ENCODE assay signal across 1 cellular context in the genomic region with DNA sequence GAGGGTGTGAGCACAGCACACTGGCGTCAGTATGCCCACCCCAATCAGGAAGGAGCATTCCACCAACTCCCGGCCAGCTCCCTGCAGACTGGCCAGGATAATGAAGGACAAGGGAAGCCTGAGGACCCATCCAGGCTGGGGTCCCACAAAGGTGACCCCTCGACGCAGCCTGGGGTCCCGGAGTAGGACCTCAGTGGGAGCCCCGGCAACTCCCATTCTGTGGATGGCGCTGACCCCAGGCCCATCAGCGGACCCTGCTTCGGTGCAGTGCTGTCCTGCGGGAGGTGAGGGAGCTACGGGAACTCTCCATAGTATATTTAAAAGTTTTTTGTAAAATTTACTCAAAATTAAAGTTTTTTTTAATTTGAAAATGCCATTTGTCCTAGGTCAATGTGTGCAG.
TF ChIP-seq lines count a peak whose summit lies in the region.

No MANE protein-coding gene starts in this region.

TF ChIP-seq in H1, 55 proteins besides CTCF, POLR2A, EP300 and RAD21:
- TF ChIP-seq, protein P1, sequence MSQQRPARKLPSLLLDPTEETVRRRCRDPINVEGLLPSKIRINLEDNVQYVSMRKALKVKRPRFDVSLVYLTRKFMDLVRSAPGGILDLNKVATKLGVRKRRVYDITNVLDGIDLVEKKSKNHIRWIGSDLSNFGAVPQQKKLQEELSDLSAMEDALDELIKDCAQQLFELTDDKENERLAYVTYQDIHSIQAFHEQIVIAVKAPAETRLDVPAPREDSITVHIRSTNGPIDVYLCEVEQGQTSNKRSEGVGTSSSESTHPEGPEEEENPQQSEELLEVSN (IDR thresholded peaks at IDR 0.05): no peak
- TF ChIP-seq KDM5A (IDR thresholded peaks at IDR 0.05; ENCODE audit: low read length) (no peak), POU5F1 (IDR thresholded peaks at IDR 0.05; ENCODE audit: low read depth, low read length) (no peak), CEBPB (IDR thresholded peaks at IDR 0.05; ENCODE audit: low read depth, low read length) (no peak), SAP30 (IDR thresholded peaks at IDR 0.05; ENCODE audit: insufficient read depth, insufficient replicate concordance, low read length) (no peak), CTBP2 (IDR thresholded peaks at IDR 0.05; ENCODE audit: borderline replicate concordance, insufficient read depth, insufficient read length, low read length) (no peak), CBX5 (IDR thresholded peaks at IDR 0.05; ENCODE audit: low read depth, low read length) (no peak), TAF7 (optimal IDR thresholded peaks at IDR 0.05; ENCODE audit: borderline replicate concordance, low read depth, low read length) (no peak), SIX5 (IDR thresholded peaks at IDR 0.05; ENCODE audit: low read depth, low read length) (no peak), CHD2 (IDR thresholded peaks at IDR 0.05; ENCODE audit: low read length) (no peak), BRCA1 (IDR thresholded peaks at IDR 0.05; ENCODE audit: low read depth, low read length) (no peak), FOSL1 (IDR thresholded peaks at IDR 0.05; ENCODE audit: insufficient read depth, low read depth, low read length) (no peak)
- TF ChIP-seq, protein P2, sequence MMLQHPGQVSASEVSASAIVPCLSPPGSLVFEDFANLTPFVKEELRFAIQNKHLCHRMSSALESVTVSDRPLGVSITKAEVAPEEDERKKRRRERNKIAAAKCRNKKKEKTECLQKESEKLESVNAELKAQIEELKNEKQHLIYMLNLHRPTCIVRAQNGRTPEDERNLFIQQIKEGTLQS (IDR thresholded peaks at IDR 0.05; ENCODE audit: insufficient read depth, low read depth, low read length): no peak
- TF ChIP-seq, protein P3, sequence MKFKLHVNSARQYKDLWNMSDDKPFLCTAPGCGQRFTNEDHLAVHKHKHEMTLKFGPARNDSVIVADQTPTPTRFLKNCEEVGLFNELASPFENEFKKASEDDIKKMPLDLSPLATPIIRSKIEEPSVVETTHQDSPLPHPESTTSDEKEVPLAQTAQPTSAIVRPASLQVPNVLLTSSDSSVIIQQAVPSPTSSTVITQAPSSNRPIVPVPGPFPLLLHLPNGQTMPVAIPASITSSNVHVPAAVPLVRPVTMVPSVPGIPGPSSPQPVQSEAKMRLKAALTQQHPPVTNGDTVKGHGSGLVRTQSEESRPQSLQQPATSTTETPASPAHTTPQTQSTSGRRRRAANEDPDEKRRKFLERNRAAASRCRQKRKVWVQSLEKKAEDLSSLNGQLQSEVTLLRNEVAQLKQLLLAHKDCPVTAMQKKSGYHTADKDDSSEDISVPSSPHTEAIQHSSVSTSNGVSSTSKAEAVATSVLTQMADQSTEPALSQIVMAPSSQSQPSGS (IDR thresholded peaks at IDR 0.05; ENCODE audit: low read length): no peak
- TF ChIP-seq, protein P4, sequence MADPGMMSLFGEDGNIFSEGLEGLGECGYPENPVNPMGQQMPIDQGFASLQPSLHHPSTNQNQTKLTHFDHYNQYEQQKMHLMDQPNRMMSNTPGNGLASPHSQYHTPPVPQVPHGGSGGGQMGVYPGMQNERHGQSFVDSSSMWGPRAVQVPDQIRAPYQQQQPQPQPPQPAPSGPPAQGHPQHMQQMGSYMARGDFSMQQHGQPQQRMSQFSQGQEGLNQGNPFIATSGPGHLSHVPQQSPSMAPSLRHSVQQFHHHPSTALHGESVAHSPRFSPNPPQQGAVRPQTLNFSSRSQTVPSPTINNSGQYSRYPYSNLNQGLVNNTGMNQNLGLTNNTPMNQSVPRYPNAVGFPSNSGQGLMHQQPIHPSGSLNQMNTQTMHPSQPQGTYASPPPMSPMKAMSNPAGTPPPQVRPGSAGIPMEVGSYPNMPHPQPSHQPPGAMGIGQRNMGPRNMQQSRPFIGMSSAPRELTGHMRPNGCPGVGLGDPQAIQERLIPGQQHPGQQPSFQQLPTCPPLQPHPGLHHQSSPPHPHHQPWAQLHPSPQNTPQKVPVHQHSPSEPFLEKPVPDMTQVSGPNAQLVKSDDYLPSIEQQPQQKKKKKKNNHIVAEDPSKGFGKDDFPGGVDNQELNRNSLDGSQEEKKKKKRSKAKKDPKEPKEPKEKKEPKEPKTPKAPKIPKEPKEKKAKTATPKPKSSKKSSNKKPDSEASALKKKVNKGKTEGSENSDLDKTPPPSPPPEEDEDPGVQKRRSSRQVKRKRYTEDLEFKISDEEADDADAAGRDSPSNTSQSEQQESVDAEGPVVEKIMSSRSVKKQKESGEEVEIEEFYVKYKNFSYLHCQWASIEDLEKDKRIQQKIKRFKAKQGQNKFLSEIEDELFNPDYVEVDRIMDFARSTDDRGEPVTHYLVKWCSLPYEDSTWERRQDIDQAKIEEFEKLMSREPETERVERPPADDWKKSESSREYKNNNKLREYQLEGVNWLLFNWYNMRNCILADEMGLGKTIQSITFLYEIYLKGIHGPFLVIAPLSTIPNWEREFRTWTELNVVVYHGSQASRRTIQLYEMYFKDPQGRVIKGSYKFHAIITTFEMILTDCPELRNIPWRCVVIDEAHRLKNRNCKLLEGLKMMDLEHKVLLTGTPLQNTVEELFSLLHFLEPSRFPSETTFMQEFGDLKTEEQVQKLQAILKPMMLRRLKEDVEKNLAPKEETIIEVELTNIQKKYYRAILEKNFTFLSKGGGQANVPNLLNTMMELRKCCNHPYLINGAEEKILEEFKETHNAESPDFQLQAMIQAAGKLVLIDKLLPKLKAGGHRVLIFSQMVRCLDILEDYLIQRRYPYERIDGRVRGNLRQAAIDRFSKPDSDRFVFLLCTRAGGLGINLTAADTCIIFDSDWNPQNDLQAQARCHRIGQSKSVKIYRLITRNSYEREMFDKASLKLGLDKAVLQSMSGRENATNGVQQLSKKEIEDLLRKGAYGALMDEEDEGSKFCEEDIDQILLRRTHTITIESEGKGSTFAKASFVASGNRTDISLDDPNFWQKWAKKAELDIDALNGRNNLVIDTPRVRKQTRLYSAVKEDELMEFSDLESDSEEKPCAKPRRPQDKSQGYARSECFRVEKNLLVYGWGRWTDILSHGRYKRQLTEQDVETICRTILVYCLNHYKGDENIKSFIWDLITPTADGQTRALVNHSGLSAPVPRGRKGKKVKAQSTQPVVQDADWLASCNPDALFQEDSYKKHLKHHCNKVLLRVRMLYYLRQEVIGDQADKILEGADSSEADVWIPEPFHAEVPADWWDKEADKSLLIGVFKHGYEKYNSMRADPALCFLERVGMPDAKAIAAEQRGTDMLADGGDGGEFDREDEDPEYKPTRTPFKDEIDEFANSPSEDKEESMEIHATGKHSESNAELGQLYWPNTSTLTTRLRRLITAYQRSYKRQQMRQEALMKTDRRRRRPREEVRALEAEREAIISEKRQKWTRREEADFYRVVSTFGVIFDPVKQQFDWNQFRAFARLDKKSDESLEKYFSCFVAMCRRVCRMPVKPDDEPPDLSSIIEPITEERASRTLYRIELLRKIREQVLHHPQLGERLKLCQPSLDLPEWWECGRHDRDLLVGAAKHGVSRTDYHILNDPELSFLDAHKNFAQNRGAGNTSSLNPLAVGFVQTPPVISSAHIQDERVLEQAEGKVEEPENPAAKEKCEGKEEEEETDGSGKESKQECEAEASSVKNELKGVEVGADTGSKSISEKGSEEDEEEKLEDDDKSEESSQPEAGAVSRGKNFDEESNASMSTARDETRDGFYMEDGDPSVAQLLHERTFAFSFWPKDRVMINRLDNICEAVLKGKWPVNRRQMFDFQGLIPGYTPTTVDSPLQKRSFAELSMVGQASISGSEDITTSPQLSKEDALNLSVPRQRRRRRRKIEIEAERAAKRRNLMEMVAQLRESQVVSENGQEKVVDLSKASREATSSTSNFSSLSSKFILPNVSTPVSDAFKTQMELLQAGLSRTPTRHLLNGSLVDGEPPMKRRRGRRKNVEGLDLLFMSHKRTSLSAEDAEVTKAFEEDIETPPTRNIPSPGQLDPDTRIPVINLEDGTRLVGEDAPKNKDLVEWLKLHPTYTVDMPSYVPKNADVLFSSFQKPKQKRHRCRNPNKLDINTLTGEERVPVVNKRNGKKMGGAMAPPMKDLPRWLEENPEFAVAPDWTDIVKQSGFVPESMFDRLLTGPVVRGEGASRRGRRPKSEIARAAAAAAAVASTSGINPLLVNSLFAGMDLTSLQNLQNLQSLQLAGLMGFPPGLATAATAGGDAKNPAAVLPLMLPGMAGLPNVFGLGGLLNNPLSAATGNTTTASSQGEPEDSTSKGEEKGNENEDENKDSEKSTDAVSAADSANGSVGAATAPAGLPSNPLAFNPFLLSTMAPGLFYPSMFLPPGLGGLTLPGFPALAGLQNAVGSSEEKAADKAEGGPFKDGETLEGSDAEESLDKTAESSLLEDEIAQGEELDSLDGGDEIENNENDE (IDR thresholded peaks at IDR 0.05; ENCODE audit: insufficient replicate concordance, low read length): no peak
TF ChIP-seq in H1: peak in this region for 0.
